Comparison of ENCODE assay signal across 8 cellular contexts in the genomic region with DNA sequence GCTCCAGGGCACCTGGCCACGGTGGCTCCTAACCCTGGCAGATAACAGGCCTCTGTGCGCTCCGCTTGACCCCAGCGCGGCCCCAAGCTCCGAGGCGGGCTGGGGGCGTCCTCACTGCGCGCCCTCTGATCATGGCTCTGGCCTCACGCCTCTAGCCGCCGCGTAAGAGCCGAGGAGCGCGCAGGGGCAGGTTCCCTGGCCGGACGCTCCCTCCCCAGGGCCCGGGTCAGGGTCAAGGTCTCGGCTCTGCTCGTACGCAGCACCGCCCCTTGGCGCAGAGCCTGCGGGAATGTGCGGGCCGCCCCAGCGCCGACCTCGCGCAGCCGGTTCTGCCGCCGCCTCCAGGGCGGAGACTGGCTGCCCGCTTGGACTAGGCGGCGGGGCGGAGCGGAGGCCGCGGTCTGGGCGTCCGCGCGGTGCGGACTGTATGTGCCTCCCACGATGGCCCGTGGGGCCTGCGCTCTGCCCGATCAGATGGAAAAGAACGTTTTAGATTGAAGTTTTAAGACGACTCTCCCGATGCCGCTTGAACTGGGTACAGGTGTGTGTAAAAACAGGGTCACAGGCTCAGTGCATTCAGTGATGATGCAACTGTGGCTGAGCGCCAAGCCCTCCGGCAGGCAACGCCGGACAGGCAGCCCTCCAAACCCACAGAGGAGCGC. TPM values are rescaled to one million over a fixed set of nuclear protein-coding genes. Genes with fewer than 3 reads are reported as not detected.
DNase-seq lines count a peak whose midpoint lies in the region; ATAC-seq and TF ChIP-seq lines count a peak whose summit lies in the region.

No MANE protein-coding gene starts in this region.

- H3K4me2 ChIP-seq in MM.1S (ENCODE audit: low read depth, low read length), result peak overlapping the region; percentile 80

- H3K36me3 ChIP-seq in MM.1S (replicated peaks; ENCODE audit: insufficient read depth, low read length) (no peaks in the 10 kb centered on the region), heart left ventricle (no peaks in the 10 kb centered on the region), ovary (no peaks in the 10 kb centered on the region)

- peak overlapping the region; percentile 82 to 97 for H3K4me3 Mint-ChIP-seq in CD14-positive monocyte
- H3K4me3 Mint-ChIP-seq in activated naive CD8-positive, alpha-beta T cell treated with anti-CD3 and anti-CD28 coated beads, Interleukin-2, amount 10 ng/mL, durations not matched to agents 7 days and 5 days, result peak overlapping the region; percentile 85

- intact Hi-C loops in CD14-positive monocyte (cut with micrococcal nuclease), result no loop called here
- intact Hi-C loops in heart left ventricle (cut with DNase I), result loop anchor here in 2 of 10 donors (5.0 to 10.0 kb wide), 3 partner anchors 53 to 81 kb away; a partner anchor contains a TSS
- intact Hi-C loops in ovary (cut with DNase I), result loop anchor here in 2 of 4 donors (10.0 kb wide), 2 partner anchors 47 to 383 kb away; a partner anchor contains a TSS

- H3K27me3 Mint-ChIP-seq in CD14-positive monocyte (ENCODE audit: low read depth in 3 of 3), result peaks cover 68 to 73% (median 73%) of the 10 kb centered on the region in 3 donors
- peaks cover 76% of the 10 kb centered on the region for H3K27me3 Mint-ChIP-seq in activated naive CD8-positive, alpha-beta T cell treated with anti-CD3 and anti-CD28 coated beads, Interleukin-2, amount 10 ng/mL, durations not matched to agents 7 days and 5 days

- H3K27ac ChIP-seq in MM.1S (ENCODE audit: low read length) (no peak overlapping the region), heart left ventricle (peak overlapping the region in 10 of 12 donors; percentile 23 to 75 (median 62)), ovary (peak overlapping the region; percentile 61 to 76)

- POLR2A ChIA-PET in activated naive CD8-positive, alpha-beta T cell treated with anti-CD3 and anti-CD28 coated beads, Interleukin-2, amount 10 ng/mL, durations not matched to agents 7 days and 5 days (lab: Charles Lee), result no interaction called here

- 2 to 9% (median 2%) methylated on average over 8 to 61 of the region's 61 CpGs for WGBS in heart left ventricle, 4 donors
- WGBS in ovary, 3 donors, result 1 to 3% (median 1%) methylated on average over 57 to 61 of the region's 61 CpGs

- no peak for DNase-seq in CD14-positive monocyte (ENCODE audit: low spot score)
- peak; percentile 60 for DNase-seq in MM.1S
- DNase-seq in activated naive CD8-positive, alpha-beta T cell treated with anti-CD3 and anti-CD28 coated beads, Interleukin-2, amount 10 ng/mL, durations not matched to agents 7 days and 5 days, result peak; percentile 55
- peak; percentile 75 to 92 (median 84) for DNase-seq in heart left ventricle
- peak; percentile 92 to 96 (median 95) for DNase-seq in ovary
- no peak for DNase-seq in COR-L47 (lab: John Stamatoyannopoulos, UW)

- peak overlapping the region; percentile 35; the same call in 1 of the 2 replicates for H3K9ac ChIP-seq in MM.1S (ENCODE audit: low read length)

- peaks cover 6 to 10% of the 10 kb centered on the region in 2 donors for H3K36me3 Mint-ChIP-seq in CD14-positive monocyte
- H3K36me3 Mint-ChIP-seq in activated naive CD8-positive, alpha-beta T cell treated with anti-CD3 and anti-CD28 coated beads, Interleukin-2, amount 10 ng/mL, durations not matched to agents 7 days and 5 days, result no peaks in the 10 kb centered on the region

- ATAC-seq in GM19025 (IDR thresholded peaks at IDR 0.05; ENCODE audit: low read depth, unreplicated experiment) (peak; percentile 58), heart left ventricle (peak; percentile 64 to 86 (median 84)), GM21367 (IDR thresholded peaks at IDR 0.05; ENCODE audit: unreplicated experiment) (no peak)
- peak; percentile 44 for ATAC-seq in activated naive CD8-positive, alpha-beta T cell treated with anti-CD3 and anti-CD28 coated beads, Interleukin-2, amount 10 ng/mL, durations not matched to agents 7 days and 5 days (ENCODE audit: low read depth)

- H3K9me3 ChIP-seq in MM.1S (replicated peaks; ENCODE audit: insufficient read depth, low read length) (no peaks in the 10 kb centered on the region), heart left ventricle (no peaks in the 10 kb centered on the region), ovary (no peaks in the 10 kb centered on the region)

- no peaks in the 10 kb centered on the region for H3K9me2 ChIP-seq in MM.1S (replicated peaks; ENCODE audit: insufficient read depth, low read length)

- no peaks in the 10 kb centered on the region for H4K20me1 ChIP-seq in MM.1S (ENCODE audit: insufficient read depth, low read length)

- peaks cover 0 to 15% (median 2%) of the 10 kb centered on the region in 7 donors for H3K9me3 Mint-ChIP-seq in CD14-positive monocyte
- H3K9me3 Mint-ChIP-seq in activated naive CD8-positive, alpha-beta T cell treated with anti-CD3 and anti-CD28 coated beads, Interleukin-2, amount 10 ng/mL, durations not matched to agents 7 days and 5 days, result no peaks in the 10 kb centered on the region

- H2AFZ ChIP-seq in MM.1S (ENCODE audit: low read length), result peak overlapping the region; percentile 75

- peak overlapping the region in 3 of 7 donors; percentile 19 to 76 (median 58) for H3K27ac Mint-ChIP-seq in CD14-positive monocyte
- H3K27ac Mint-ChIP-seq in activated naive CD8-positive, alpha-beta T cell treated with anti-CD3 and anti-CD28 coated beads, Interleukin-2, amount 10 ng/mL, durations not matched to agents 7 days and 5 days, result no peak overlapping the region

- H3F3A ChIP-seq in MM.1S (ENCODE audit: insufficient read depth, low read length), result no peaks in the 10 kb centered on the region; the same call in 1 of the 2 replicates

- H3K4me3 ChIP-seq in MM.1S (ENCODE audit: low read length) (peak overlapping the region; percentile 54), heart left ventricle (peak overlapping the region; percentile 2 to 73 (median 64)), ovary (peak overlapping the region; percentile 52)

- TF ChIP-seq POLR2A in heart left ventricle (IDR thresholded peaks at IDR 0.05), result peak in 1 of 2 donors; percentile 19
- peak; percentile 7 for TF ChIP-seq POLR2A in ovary (IDR thresholded peaks at IDR 0.05)

- peaks cover 27% of the 10 kb centered on the region for H3K4me1 Mint-ChIP-seq in CD14-positive monocyte
- peaks cover 22% of the 10 kb centered on the region for H3K4me1 Mint-ChIP-seq in activated naive CD8-positive, alpha-beta T cell treated with anti-CD3 and anti-CD28 coated beads, Interleukin-2, amount 10 ng/mL, durations not matched to agents 7 days and 5 days

- H3K79me2 ChIP-seq in MM.1S (ENCODE audit: low read length), result no peaks in the 10 kb centered on the region

- no peak for TF ChIP-seq EP300 in ovary (IDR thresholded peaks at IDR 0.05)

- TF ChIP-seq CTCF in CD14-positive monocyte (IDR thresholded peaks at IDR 0.05) (no peak), MM.1S (IDR thresholded peaks at IDR 0.05; ENCODE audit: low read length) (no peak), heart left ventricle (IDR thresholded peaks at IDR 0.05) (no peak), ovary (IDR thresholded peaks at IDR 0.05) (no peak)

- H3K4me1 ChIP-seq in MM.1S (ENCODE audit: low read length) (0 out of 2 replicates have a peak, but pooled peaks cover 3% of the 10 kb centered on the region), heart left ventricle (peaks cover 0 to 24% (median 16%) of the 10 kb centered on the region in 12 donors), ovary (ENCODE audit: insufficient read depth) (peaks cover 9% of the 10 kb centered on the region)

- H3K27me3 ChIP-seq in MM.1S (replicated peaks; ENCODE audit: insufficient read depth, low read length), result 0 out of 2 replicates have a peak, but pooled peaks cover 4% of the 10 kb centered on the region
- peaks cover 0 to 36% (median 0%) of the 10 kb centered on the region in 9 donors for H3K27me3 ChIP-seq in heart left ventricle
- no peaks in the 10 kb centered on the region for H3K27me3 ChIP-seq in ovary

RNA-seq across cellular contexts. Expression of a gene that starts 40.8 kb away (rescaled TPM):
- polyA plus RNA-seq in CD14-positive monocyte, result 1 to 10 TPM in 1 of 2 donors, under 1 TPM in 1; 0.85 to 1.2 TPM
- total RNA-seq in activated naive CD8-positive, alpha-beta T cell treated with anti-CD3 and anti-CD28 coated beads, Interleukin-2, amount 10 ng/mL, durations not matched to agents 7 days and 5 days, result 10 to 100 TPM in 1 of 2 experiments, 1 to 10 TPM in 1; 9.8 to 10.8 TPM
- total RNA-seq in heart left ventricle, result 10 to 100 TPM in 3 of 9 donors, 1 to 10 TPM in 6; 6.4 to 10.8 (median 8.6) TPM
- polyA plus RNA-seq in heart left ventricle, result 1 to 10 TPM; 6.0 to 6.2 TPM
- total RNA-seq in ovary, result 10 to 100 TPM in 6 of 7 donors, 1 to 10 TPM in 1; 8.2 to 28.3 (median 23.8) TPM
- 10 to 100 TPM; 19.9 to 25.8 TPM for polyA plus RNA-seq in ovary

RNA-seq across cellular contexts. Expression of a gene that starts 53.2 kb away (rescaled TPM):
- polyA plus RNA-seq in CD14-positive monocyte (10 to 100 TPM; 30.8 to 37.3 TPM), heart left ventricle (10 to 100 TPM; 28.2 to 34.8 TPM), ovary (10 to 100 TPM; 26.9 to 32.0 TPM)
- total RNA-seq in activated naive CD8-positive, alpha-beta T cell treated with anti-CD3 and anti-CD28 coated beads, Interleukin-2, amount 10 ng/mL, durations not matched to agents 7 days and 5 days, result 10 to 100 TPM; 26.2 to 26.8 TPM
- total RNA-seq in heart left ventricle (10 to 100 TPM; 13.0 to 38.2 (median 23.6) TPM), ovary (10 to 100 TPM; 21.0 to 57.6 (median 31.0) TPM)

RNA-seq across cellular contexts. Expression of a gene that starts 57.5 kb away (rescaled TPM):
- polyA plus RNA-seq in CD14-positive monocyte, result 1 to 10 TPM; 4.3 to 6.3 TPM
- 10 to 100 TPM; 15.8 to 17.7 TPM for total RNA-seq in activated naive CD8-positive, alpha-beta T cell treated with anti-CD3 and anti-CD28 coated beads, Interleukin-2, amount 10 ng/mL, durations not matched to agents 7 days and 5 days
- 10 to 100 TPM in 2 of 9 donors, 1 to 10 TPM in 7; 5.8 to 11.0 (median 9.0) TPM for total RNA-seq in heart left ventricle
- 1 to 10 TPM; 8.5 to 9.0 TPM for polyA plus RNA-seq in heart left ventricle
- 10 to 100 TPM in 4 of 7 donors, 1 to 10 TPM in 3; 2.9 to 13.0 (median 11.1) TPM for total RNA-seq in ovary
- 1 to 10 TPM; 5.4 to 9.7 TPM for polyA plus RNA-seq in ovary

Comparison
In these comparisons a context has a peak if more than half of its experiments do, and no peak if none do; other contexts are left out.
1. DNase-seq: peak in MM.1S (single experiment), activated naive CD8-positive, alpha-beta T cell treated with anti-CD3 and anti-CD28 coated beads, Interleukin-2, amount 10 ng/mL, durations not matched to agents 7 days and 5 days (single experiment), heart left ventricle (5 of 5) and ovary (5 of 5); none in CD14-positive monocyte (single experiment) and COR-L47 (single experiment).
2. Peak in every context shown above with its lines, with median percentiles within 50 percentile points of each other: H3K4me3 ChIP-seq.